1 cellular context compared by ENCODE assay signal in the genomic region with DNA sequence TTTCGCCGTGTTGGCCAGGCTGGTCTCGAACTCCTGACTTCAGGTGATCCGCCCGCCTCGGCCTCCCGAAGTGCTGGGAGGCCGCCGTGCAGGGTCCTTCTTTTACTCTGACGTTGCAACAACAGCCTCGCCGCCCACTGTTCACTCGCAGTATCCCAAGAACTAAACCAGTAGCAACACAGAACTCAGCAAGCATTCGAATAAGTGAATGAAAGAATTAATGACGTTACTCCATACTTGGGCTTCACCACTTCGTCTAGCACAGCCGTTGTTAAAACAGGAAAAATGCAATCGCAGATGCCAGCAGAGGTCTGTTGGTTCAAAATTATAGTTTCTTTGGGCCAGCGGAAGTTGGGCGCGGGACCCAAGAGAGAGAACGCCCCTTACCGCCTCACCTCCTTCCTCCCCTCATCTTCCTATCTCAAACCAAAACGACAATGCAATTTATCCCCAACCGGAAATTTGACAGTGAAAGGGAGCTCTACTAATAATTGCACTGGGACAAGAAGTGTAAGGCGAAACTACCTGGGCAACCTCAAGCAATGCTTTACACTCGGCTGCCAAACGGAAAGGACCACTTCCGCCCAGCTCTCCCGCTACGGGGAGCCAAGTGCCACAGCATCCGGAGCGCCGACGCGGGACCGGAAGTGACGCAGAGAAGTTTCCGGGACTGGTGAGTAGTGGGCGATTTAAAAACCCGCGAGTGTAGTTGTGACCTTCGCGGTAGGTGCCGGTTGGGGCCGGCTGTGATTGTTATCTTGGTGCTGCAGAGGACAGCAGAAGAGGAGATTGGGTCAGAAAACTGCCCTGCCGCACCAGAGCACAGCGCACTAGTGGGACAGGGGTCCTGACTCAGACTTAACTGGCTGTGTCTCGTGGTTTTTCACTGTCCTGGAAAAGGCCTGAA.
A peak's percentile ranks its signal among the peaks of the same experiment; 100 is the strongest.
TF ChIP-seq lines count a peak whose summit lies in the region.

A gene with protein sequence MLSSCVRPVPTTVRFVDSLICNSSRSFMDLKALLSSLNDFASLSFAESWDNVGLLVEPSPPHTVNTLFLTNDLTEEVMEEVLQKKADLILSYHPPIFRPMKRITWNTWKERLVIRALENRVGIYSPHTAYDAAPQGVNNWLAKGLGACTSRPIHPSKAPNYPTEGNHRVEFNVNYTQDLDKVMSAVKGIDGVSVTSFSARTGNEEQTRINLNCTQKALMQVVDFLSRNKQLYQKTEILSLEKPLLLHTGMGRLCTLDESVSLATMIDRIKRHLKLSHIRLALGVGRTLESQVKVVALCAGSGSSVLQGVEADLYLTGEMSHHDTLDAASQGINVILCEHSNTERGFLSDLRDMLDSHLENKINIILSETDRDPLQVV (plus strand): TSS at position 653 of the 907 bp plus-strand sequence. CDS start 2,573 bp downstream, outside the sequence.
A gene (minus strand): TSS at position 359 of the 907 bp plus-strand sequence. CDS start 1,462 bp downstream, outside the sequence.

TF ChIP-seq in HEK293, 187 proteins besides CTCF, POLR2A, EP300 and RAD21 (continued from another document):
- TF ChIP-seq, protein P1, sequence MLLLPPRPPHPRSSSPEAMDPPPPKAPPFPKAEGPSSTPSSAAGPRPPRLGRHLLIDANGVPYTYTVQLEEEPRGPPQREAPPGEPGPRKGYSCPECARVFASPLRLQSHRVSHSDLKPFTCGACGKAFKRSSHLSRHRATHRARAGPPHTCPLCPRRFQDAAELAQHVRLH (tag by site-specific recombination; IDR thresholded peaks at IDR 0.05), result peak; percentile 88
- TF ChIP-seq ZNF239 (tag by site-specific recombination; IDR thresholded peaks at IDR 0.05), result no peak
- TF ChIP-seq MEIS1 (CRISPR knock-in tag; IDR thresholded peaks at IDR 0.05; ENCODE audit: borderline replicate concordance), result no peak
- TF ChIP-seq ZXDB (tag by site-specific recombination; IDR thresholded peaks at IDR 0.05), result peak; percentile 79
- TF ChIP-seq, protein P2, sequence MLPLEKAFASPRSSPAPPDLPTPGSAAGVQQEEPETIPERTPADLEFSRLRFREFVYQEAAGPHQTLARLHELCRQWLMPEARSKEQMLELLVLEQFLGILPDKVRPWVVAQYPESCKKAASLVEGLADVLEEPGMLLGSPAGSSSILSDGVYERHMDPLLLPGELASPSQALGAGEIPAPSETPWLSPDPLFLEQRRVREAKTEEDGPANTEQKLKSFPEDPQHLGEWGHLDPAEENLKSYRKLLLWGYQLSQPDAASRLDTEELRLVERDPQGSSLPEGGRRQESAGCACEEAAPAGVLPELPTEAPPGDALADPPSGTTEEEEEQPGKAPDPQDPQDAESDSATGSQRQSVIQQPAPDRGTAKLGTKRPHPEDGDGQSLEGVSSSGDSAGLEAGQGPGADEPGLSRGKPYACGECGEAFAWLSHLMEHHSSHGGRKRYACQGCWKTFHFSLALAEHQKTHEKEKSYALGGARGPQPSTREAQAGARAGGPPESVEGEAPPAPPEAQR (tag by site-specific recombination; IDR thresholded peaks at IDR 0.05), result 0 out of 2 replicates have a peak, but pooled peaks have one; percentile 7
- peak; percentile 56 for TF ChIP-seq ZIC2 (tag by site-specific recombination; IDR thresholded peaks at IDR 0.05)
- 0 out of 2 replicates have a peak, but pooled peaks have one; percentile 13 for TF ChIP-seq EGR2 (tag by site-specific recombination; IDR thresholded peaks at IDR 0.05; ENCODE audit: low read depth)
- TF ChIP-seq ZNF561 (tag by site-specific recombination; IDR thresholded peaks at IDR 0.05; ENCODE audit: borderline replicate concordance), result peak; percentile 62
- TF ChIP-seq ZNF335 (tag by site-specific recombination; conservative IDR thresholded peaks at IDR 0.05), result peak; percentile 93
- peak; percentile 75; the same call in 1 of the 2 replicates for TF ChIP-seq ZBTB8A (tag by site-specific recombination; IDR thresholded peaks at IDR 0.05)
- peak; percentile 95 for TF ChIP-seq ZNF24 (tag by site-specific recombination; IDR thresholded peaks at IDR 0.05)
- peak; percentile 65 for TF ChIP-seq ZBTB21 (tag by site-specific recombination; IDR thresholded peaks at IDR 0.05)
- TF ChIP-seq IKZF3 (tag by site-specific recombination; IDR thresholded peaks at IDR 0.05), result 0 out of 2 replicates have a peak, but pooled peaks have one; percentile 11
- TF ChIP-seq, protein P3, sequence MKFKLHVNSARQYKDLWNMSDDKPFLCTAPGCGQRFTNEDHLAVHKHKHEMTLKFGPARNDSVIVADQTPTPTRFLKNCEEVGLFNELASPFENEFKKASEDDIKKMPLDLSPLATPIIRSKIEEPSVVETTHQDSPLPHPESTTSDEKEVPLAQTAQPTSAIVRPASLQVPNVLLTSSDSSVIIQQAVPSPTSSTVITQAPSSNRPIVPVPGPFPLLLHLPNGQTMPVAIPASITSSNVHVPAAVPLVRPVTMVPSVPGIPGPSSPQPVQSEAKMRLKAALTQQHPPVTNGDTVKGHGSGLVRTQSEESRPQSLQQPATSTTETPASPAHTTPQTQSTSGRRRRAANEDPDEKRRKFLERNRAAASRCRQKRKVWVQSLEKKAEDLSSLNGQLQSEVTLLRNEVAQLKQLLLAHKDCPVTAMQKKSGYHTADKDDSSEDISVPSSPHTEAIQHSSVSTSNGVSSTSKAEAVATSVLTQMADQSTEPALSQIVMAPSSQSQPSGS (tag by site-specific recombination; IDR thresholded peaks at IDR 0.05; ENCODE audit: low read depth), result 0 out of 2 replicates have a peak, but pooled peaks have one; percentile 23
- no peak for TF ChIP-seq ZNF175 (tag by site-specific recombination; IDR thresholded peaks at IDR 0.05)
